8 cellular contexts compared by ENCODE assay signal in genomic region chr3:3800076-3800448, GRCh38. TPM values are rescaled to one million over a fixed set of nuclear protein-coding genes. Genes with fewer than 3 reads are reported as not detected.
DNase-seq lines count a peak whose midpoint lies in the region; ATAC-seq and TF ChIP-seq lines count a peak whose summit lies in the region.

No MANE protein-coding gene starts in this region.

- H2BK12ac ChIP-seq in trophoblast cell (ENCODE audit: low read length): no peak overlapping the region

- peak overlapping the region; percentile 89 for H3K18ac ChIP-seq in trophoblast cell (ENCODE audit: low read length)

- no peak overlapping the region for H3K23ac ChIP-seq in trophoblast cell (ENCODE audit: low read length)

- in situ Hi-C loops in GM13976 (cut with MboI; ENCODE audit: low sequenced_read_pairs, unreplicated experiment): no loop called here

- no peak overlapping the region for H2AK5ac ChIP-seq in trophoblast cell (ENCODE audit: low read length)

- peak overlapping the region; percentile 83 for H3K4me3 Mint-ChIP-seq in WTC11

- H3K36me3 ChIP-seq in heart left ventricle (no peaks in the 10 kb centered on the region), trophoblast cell (ENCODE audit: control insufficient read depth in 1 of 2, insufficient read depth in 2 of 2, low read length in 2 of 2) (peaks cover 5 to 7% of the 10 kb centered on the region in 2 experiments)

- H3K4me2 ChIP-seq in trophoblast cell (ENCODE audit: low read length): peak overlapping the region; percentile 70

- H3K79me1 ChIP-seq in trophoblast cell (ENCODE audit: low read length): peaks cover 22% of the 10 kb centered on the region

- peak overlapping the region; percentile 71 for H4K91ac ChIP-seq in trophoblast cell (ENCODE audit: low read depth, low read length)

- H3K36me3 Mint-ChIP-seq in WTC11: peaks cover 18% of the 10 kb centered on the region

- H3K4ac ChIP-seq in trophoblast cell (ENCODE audit: low read depth, low read length): peak overlapping the region; percentile 83

- H3K27ac ChIP-seq in heart left ventricle: no peak overlapping the region
- H3K27ac ChIP-seq in trophoblast cell (ENCODE audit: low read depth, low read length): peak overlapping the region; percentile 68

- H3K4me1 Mint-ChIP-seq in WTC11: peaks cover 51% of the 10 kb centered on the region

- TF ChIP-seq CTCF in GM13976 (IDR thresholded peaks at IDR 0.05; ENCODE audit: borderline replicate concordance, control extremely low read depth, extremely low read depth, insufficient read depth, missing control alignments) (no peak), WTC11 (IDR thresholded peaks at IDR 0.05) (no peak), heart left ventricle (IDR thresholded peaks at IDR 0.05) (no peak)

- H4K12ac ChIP-seq in trophoblast cell (ENCODE audit: low read depth, low read length): no peak overlapping the region

- ATAC-seq in WTC11 (no peak), heart left ventricle (peak in 1 of 4 donors; percentile 53)

- H3K9me3 ChIP-seq in heart left ventricle (no peaks in the 10 kb centered on the region), trophoblast cell (ENCODE audit: insufficient read depth, low read depth, low read length) (no peaks in the 10 kb centered on the region)

- intact Hi-C loops in heart left ventricle (cut with DNase I): no loop called here

- H2AFZ ChIP-seq in trophoblast cell (ENCODE audit: insufficient read depth, low read length, poor library complexity): peak overlapping the region; percentile 4

- peak overlapping the region; percentile 57 for H2BK120ac ChIP-seq in trophoblast cell (ENCODE audit: insufficient read depth, low read length, poor library complexity)

- H3K27ac Mint-ChIP-seq in WTC11: peak overlapping the region; percentile 68

- TF ChIP-seq POLR2A in heart left ventricle (IDR thresholded peaks at IDR 0.05): no peak

- CTCF ChIA-PET in WTC11 (lab: Charles Lee): interaction anchor here (0.6 kb wide), 1 partner anchor 198 kb away, joined by 5 read pairs; no protein-coding TSS in a partner anchor

- peaks cover 22% of the 10 kb centered on the region for H3K27me3 Mint-ChIP-seq in WTC11 (ENCODE audit: low read depth)

- peak overlapping the region; percentile 8 for H4K8ac ChIP-seq in trophoblast cell (ENCODE audit: low read depth, low read length)

- H3K4me3 ChIP-seq in heart left ventricle (peak overlapping the region; percentile 22 to 61 (median 52)), trophoblast cell (ENCODE audit: low read depth, low read length) (peak overlapping the region; percentile 97)

- H3K4me1 ChIP-seq in heart left ventricle: peaks cover 0 to 29% (median 8%) of the 10 kb centered on the region in 12 donors
- H3K4me1 ChIP-seq in trophoblast cell (ENCODE audit: control insufficient read depth in 1 of 2, insufficient read depth in 2 of 2, low read length in 2 of 2): peaks cover 2 to 4% of the 10 kb centered on the region in 2 experiments

- DNase-seq in GM13976 (ENCODE audit: low spot score) (peak; percentile 35), WTC11 (ENCODE audit: low spot score) (peak; percentile 30), heart left ventricle (peak in 2 of 5 donors; percentile 10 to 20), trophoblast cell (no peak), SKM-1 (lab: John Stamatoyannopoulos, UW; ENCODE audit: unreplicated experiment) (no peak), H4 (ENCODE audit: low spot score) (no peak), mesenteric fat pad (ENCODE audit: low spot score) (no peak)
- DNase-seq in stimulated activated CD4-positive, alpha-beta T cell treated with anti-CD3 and anti-CD28 coated beads, Interleukin-12 subunit alpha, Interleukin-12 subunit beta, amount 100 ng/mL, for 4 hours: no peak

- peaks cover 5% of the 10 kb centered on the region; the same call in 1 of the 2 replicates for H3K9me3 Mint-ChIP-seq in WTC11

- H3K14ac ChIP-seq in trophoblast cell (ENCODE audit: low read length): peak overlapping the region; percentile 77

- 1 to 2% (median 1%) methylated on average over 19 of the region's 19 CpGs for WGBS in heart left ventricle, 4 donors
- no CpG with 5 or more reads among the region's 19 CpGs for WGBS in trophoblast cell (ENCODE audit: extremely low coverage, insufficient coverage, insufficient read length)

- peaks cover 25% of the 10 kb centered on the region for H3K79me2 ChIP-seq in trophoblast cell (ENCODE audit: control insufficient read depth, insufficient read depth, low read length, poor library complexity)

- peak overlapping the region; percentile 100 for H3K9ac ChIP-seq in trophoblast cell (ENCODE audit: low read length)

- H3K27me3 ChIP-seq in heart left ventricle: peaks cover 0 to 57% (median 31%) of the 10 kb centered on the region in 9 donors
- no peaks in the 10 kb centered on the region for H3K27me3 ChIP-seq in trophoblast cell (ENCODE audit: insufficient read depth, low read length)

- POLR2A ChIA-PET in WTC11 (lab: Charles Lee): interaction anchor here (0.7 to 3.0 kb wide), 2 partner anchors 8 to 619 kb away, joined by 6 to 8 read pairs; no protein-coding TSS in a partner anchor

- peak overlapping the region; percentile 78 for H2BK5ac ChIP-seq in trophoblast cell (ENCODE audit: low read depth, low read length, poor library complexity)

TF ChIP-seq in WTC11, 78 proteins besides CTCF, POLR2A, EP300 and RAD21:
- TF ChIP-seq, protein P1, sequence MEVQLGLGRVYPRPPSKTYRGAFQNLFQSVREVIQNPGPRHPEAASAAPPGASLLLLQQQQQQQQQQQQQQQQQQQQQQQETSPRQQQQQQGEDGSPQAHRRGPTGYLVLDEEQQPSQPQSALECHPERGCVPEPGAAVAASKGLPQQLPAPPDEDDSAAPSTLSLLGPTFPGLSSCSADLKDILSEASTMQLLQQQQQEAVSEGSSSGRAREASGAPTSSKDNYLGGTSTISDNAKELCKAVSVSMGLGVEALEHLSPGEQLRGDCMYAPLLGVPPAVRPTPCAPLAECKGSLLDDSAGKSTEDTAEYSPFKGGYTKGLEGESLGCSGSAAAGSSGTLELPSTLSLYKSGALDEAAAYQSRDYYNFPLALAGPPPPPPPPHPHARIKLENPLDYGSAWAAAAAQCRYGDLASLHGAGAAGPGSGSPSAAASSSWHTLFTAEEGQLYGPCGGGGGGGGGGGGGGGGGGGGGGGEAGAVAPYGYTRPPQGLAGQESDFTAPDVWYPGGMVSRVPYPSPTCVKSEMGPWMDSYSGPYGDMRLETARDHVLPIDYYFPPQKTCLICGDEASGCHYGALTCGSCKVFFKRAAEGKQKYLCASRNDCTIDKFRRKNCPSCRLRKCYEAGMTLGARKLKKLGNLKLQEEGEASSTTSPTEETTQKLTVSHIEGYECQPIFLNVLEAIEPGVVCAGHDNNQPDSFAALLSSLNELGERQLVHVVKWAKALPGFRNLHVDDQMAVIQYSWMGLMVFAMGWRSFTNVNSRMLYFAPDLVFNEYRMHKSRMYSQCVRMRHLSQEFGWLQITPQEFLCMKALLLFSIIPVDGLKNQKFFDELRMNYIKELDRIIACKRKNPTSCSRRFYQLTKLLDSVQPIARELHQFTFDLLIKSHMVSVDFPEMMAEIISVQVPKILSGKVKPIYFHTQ (CRISPR knock-in tag; IDR thresholded peaks at IDR 0.05): no peak
- TF ChIP-seq PREB (CRISPR knock-in tag; IDR thresholded peaks at IDR 0.05; ENCODE audit: borderline replicate concordance) (no peak), ZNF121 (CRISPR knock-in tag; IDR thresholded peaks at IDR 0.05) (no peak), OVOL2 (CRISPR knock-in tag; IDR thresholded peaks at IDR 0.05; ENCODE audit: borderline replicate concordance) (no peak)

RNA-seq across cellular contexts. Expression of gene LRRN1, which starts 0.8 kb away (rescaled TPM):
- total RNA-seq in WTC11 (2021) (114 to 124 TPM (median 121 TPM) in 3 replicates), heart left ventricle (1 to 10 TPM in 1 of 9 donors, under 1 TPM in 6, not detected in 2; 0.11 to 3.0 (median 0.22) TPM), mesenteric fat pad (0.42 TPM)
- polyA plus RNA-seq in heart left ventricle: under 1 TPM in 1 of 2 donors, not detected in 1; 0.07 TPM
- polyA plus RNA-seq in trophoblast cell (2013): 338 TPM in 2 replicates
- 1.6 and 1.9 TPM in 2 replicates for total RNA-seq in H4 (2014; rRNA removed; shearing (Covaris generic))

Comparison
In these comparisons a context has a peak if more than half of its experiments do, and no peak if none do; other contexts are left out.
1. DNase-seq: peak in GM13976 (single experiment) and WTC11 (single experiment); none in trophoblast cell (0 of 2), SKM-1 (single experiment), H4 (single experiment), mesenteric fat pad (single experiment) and stimulated activated CD4-positive, alpha-beta T cell treated with anti-CD3 and anti-CD28 coated beads, Interleukin-12 subunit alpha, Interleukin-12 subunit beta, amount 100 ng/mL, for 4 hours (single experiment).
2. RNA of gene LRRN1, which starts 0.8 kb away (total RNA-seq): 114 to 124 TPM in WTC11; 1.6 to 1.9 TPM in H4, 0.42 TPM in mesenteric fat pad (single experiment) and 0.11 to 3.0 TPM in heart left ventricle; every median in the first group is over 10 times any median in the second.